Comparison of ENCODE assay signal across 9 cellular contexts in the genomic region with DNA sequence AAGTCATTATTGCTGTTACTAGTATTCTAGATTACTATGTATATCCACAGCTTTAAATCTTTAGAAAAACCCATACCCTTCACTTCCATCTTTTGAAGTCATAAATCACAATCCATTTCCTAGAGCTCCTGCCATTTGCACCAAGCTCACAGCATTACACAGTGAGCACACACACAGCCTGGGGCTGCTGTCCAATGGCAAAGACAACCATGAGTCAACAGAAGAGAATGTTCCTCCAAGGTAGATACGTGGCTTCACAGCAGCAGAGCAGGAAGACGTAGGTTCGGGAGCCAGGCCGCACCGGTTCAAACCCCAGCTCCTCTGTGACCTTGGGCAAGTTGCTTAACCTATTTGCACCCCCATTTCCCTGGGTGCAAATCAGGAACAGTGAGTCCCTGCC.
DNase-seq lines count a peak whose midpoint lies in the region; ATAC-seq, FAIRE-seq and TF ChIP-seq lines count a peak whose summit lies in the region.
"Had no signal": no experiment of that assay in that cellular context is flagged by ENCODE, and none has a peak within 500 bp of the region (broad histone marks: within the 10 kb centered on the region; RNA-seq: fewer than 3 reads in every experiment).

No MANE protein-coding gene starts in this region.

- BruUV-seq in Calu3 (replicated peaks; lab: Mats Ljungman, UMichigan), result no TSS peak
- BruUV-seq in PC-9 (replicated peaks; lab: Mats Ljungman, UMichigan), result no TSS peak

- no peaks in the 10 kb centered on the region for H3F3A ChIP-seq in PC-9 (ENCODE audit: insufficient read depth, low read depth)

- H3K27ac Mint-ChIP-seq in Calu3 (ENCODE audit: unreplicated experiment), result no peak overlapping the region
- H3K27ac Mint-ChIP-seq: activated B cell treated with CpG ODN at 0.5 μM for 24 hours had no signal

- no peaks in the 10 kb centered on the region for H3K36me3 Mint-ChIP-seq in Calu3 (ENCODE audit: insufficient read depth, unreplicated experiment)

- H3K4me2 ChIP-seq in PC-9, result no peak overlapping the region

- ATAC-seq in pancreas, result peak; percentile 67 to 93 (median 74)
- ATAC-seq in GM18505 (IDR thresholded peaks at IDR 0.05; ENCODE audit: unreplicated experiment), result no peak
- ATAC-seq in GM19328 (IDR thresholded peaks at IDR 0.05; ENCODE audit: unreplicated experiment), result no peak

- H3K4me1 ChIP-seq in PC-9 (replicated peaks; ENCODE audit: insufficient read depth) (no peaks in the 10 kb centered on the region), esophagus muscularis mucosa (peaks cover 37 to 82% (median 73%) of the 10 kb centered on the region in 4 donors), pancreas (no peaks in the 10 kb centered on the region)

- no peaks in the 10 kb centered on the region for H3K9me3 ChIP-seq in PC-9 (ENCODE audit: insufficient read depth, low read depth)
- H3K9me3 ChIP-seq in esophagus muscularis mucosa, result no peaks in the 10 kb centered on the region
- H3K9me3 ChIP-seq in pancreas, result no peaks in the 10 kb centered on the region

- no peaks in the 10 kb centered on the region for H3K27me3 Mint-ChIP-seq in Calu3 (ENCODE audit: unreplicated experiment)
- H3K27me3 Mint-ChIP-seq: activated B cell treated with CpG ODN at 0.5 μM for 24 hours had no signal

- DNase-seq in Calu3 (peak; percentile 47), PC-9 (peak; percentile 49 to 53), esophagus muscularis mucosa (ENCODE audit: extremely low spot score) (no peak), pancreas (peak in 1 of 6 donors; percentile 35), cortex of kidney (lab: John Stamatoyannopoulos, UW) (no peak), HPDE6-E6E7 (ENCODE audit: extremely low spot score) (no peak)
- DNase-seq: activated B cell treated with CpG ODN at 0.5 μM for 24 hours had no signal

- no peaks in the 10 kb centered on the region for H3K36me3 ChIP-seq in PC-9 (ENCODE audit: low read depth)
- peaks cover 0 to 3% (median 2%) of the 10 kb centered on the region in 4 donors for H3K36me3 ChIP-seq in esophagus muscularis mucosa
- H3K36me3 ChIP-seq in pancreas, result no peaks in the 10 kb centered on the region

- WGBS in esophagus muscularis mucosa, result 24% methylated on average over 5 of the region's 5 CpGs
- 47 to 59% methylated on average over 5 of the region's 5 CpGs for WGBS in pancreas, 2 donors

- TF ChIP-seq EP300 in esophagus muscularis mucosa (IDR thresholded peaks at IDR 0.05), result peak; percentile 94

- H3K9me2 ChIP-seq in PC-9 (ENCODE audit: insufficient read depth), result no peaks in the 10 kb centered on the region

- intact Hi-C loops in Calu3 (cut with micrococcal nuclease; ENCODE audit: unreplicated experiment), result no loop called here
- intact Hi-C loops in PC-9 (cut with micrococcal nuclease; ENCODE audit: unreplicated experiment), result no loop called here
- intact Hi-C loops in esophagus muscularis mucosa (cut with DNase I), result loop anchor here (5.0 kb wide), 2 partner anchors 37 to 57 kb away; no protein-coding TSS in a partner anchor
- intact Hi-C loops in pancreas (cut with DNase I), result no loop called here

- no peaks in the 10 kb centered on the region for H3K79me2 ChIP-seq in PC-9 (ENCODE audit: low read depth)

- no peaks in the 10 kb centered on the region for H4K20me1 ChIP-seq in PC-9 (ENCODE audit: insufficient read depth)

- no peak for TF ChIP-seq POLR2A in esophagus muscularis mucosa (IDR thresholded peaks at IDR 0.05; ENCODE audit: low read depth)
- no peak for TF ChIP-seq POLR2A in GM18505 (IDR thresholded peaks at IDR 0.05; ENCODE audit: borderline replicate concordance, extremely low read depth, insufficient read depth, insufficient read length)

- H3K4me1 Mint-ChIP-seq in Calu3 (ENCODE audit: low read depth, unreplicated experiment), result peaks cover 9% of the 10 kb centered on the region

- POLR2A ChIA-PET in PC-9 (lab: Charles Lee; ENCODE audit: unreplicated experiment), result interaction anchor here (0.5 to 0.6 kb wide), 2 partner anchors 70 to 141 kb away, joined by 5 to 16 read pairs; no protein-coding TSS in a partner anchor

- H3K9me3 Mint-ChIP-seq in Calu3 (ENCODE audit: low read depth, unreplicated experiment), result no peaks in the 10 kb centered on the region
- H3K9me3 Mint-ChIP-seq: activated B cell treated with CpG ODN at 0.5 μM for 24 hours had no signal

- H3K4me3 Mint-ChIP-seq in Calu3 (ENCODE audit: low read depth, unreplicated experiment), result no peak overlapping the region
- H3K4me3 Mint-ChIP-seq: activated B cell treated with CpG ODN at 0.5 μM for 24 hours had no signal

- TF ChIP-seq CTCF in Calu3 (IDR thresholded peaks at IDR 0.05; ENCODE audit: unreplicated experiment), result no peak
- TF ChIP-seq CTCF in PC-9 (conservative IDR thresholded peaks at IDR 0.05), result no peak
- no peak for TF ChIP-seq CTCF in esophagus muscularis mucosa (IDR thresholded peaks at IDR 0.05)
- no peak for TF ChIP-seq CTCF in pancreas (IDR thresholded peaks at IDR 0.05)

- H3K27ac ChIP-seq in PC-9, result no peak overlapping the region
- peak overlapping the region; percentile 59 to 85 (median 79) for H3K27ac ChIP-seq in esophagus muscularis mucosa (replicated peaks in 1 of 4)
- no peak overlapping the region for H3K27ac ChIP-seq in pancreas

- no peak overlapping the region for H2AFZ ChIP-seq in PC-9

- CTCF ChIA-PET in Calu3 (lab: Charles Lee) (no interaction called here), PC-9 (lab: Charles Lee) (no interaction called here)

- no peak for FAIRE-seq in pancreas (lab: Jason Lieb, UNC)

- no peak overlapping the region for H3K4me3 ChIP-seq in PC-9
- no peak overlapping the region for H3K4me3 ChIP-seq in esophagus muscularis mucosa
- H3K4me3 ChIP-seq in pancreas, result no peak overlapping the region

- H3K27me3 ChIP-seq in PC-9 (ENCODE audit: insufficient read depth, low read depth) (peaks cover 53% of the 10 kb centered on the region), esophagus muscularis mucosa (no peaks in the 10 kb centered on the region), pancreas (no peaks in the 10 kb centered on the region)

Comparison
In these comparisons a context has a peak if more than half of its experiments do, and no peak if none do; other contexts are left out.
1. DNase-seq: peak in Calu3 (single experiment) and PC-9 (2 of 2); none in esophagus muscularis mucosa (single experiment), cortex of kidney (single experiment) and HPDE6-E6E7 (single experiment).
2. H3K27ac ChIP-seq: peak in esophagus muscularis mucosa (4 of 4); none in PC-9 (single experiment) and pancreas (0 of 4).
3. ATAC-seq: peak in pancreas (4 of 4); none in GM18505 (single experiment) and GM19328 (single experiment).